Comparison of ENCODE assay signal across 8 cellular contexts in the genomic region with DNA sequence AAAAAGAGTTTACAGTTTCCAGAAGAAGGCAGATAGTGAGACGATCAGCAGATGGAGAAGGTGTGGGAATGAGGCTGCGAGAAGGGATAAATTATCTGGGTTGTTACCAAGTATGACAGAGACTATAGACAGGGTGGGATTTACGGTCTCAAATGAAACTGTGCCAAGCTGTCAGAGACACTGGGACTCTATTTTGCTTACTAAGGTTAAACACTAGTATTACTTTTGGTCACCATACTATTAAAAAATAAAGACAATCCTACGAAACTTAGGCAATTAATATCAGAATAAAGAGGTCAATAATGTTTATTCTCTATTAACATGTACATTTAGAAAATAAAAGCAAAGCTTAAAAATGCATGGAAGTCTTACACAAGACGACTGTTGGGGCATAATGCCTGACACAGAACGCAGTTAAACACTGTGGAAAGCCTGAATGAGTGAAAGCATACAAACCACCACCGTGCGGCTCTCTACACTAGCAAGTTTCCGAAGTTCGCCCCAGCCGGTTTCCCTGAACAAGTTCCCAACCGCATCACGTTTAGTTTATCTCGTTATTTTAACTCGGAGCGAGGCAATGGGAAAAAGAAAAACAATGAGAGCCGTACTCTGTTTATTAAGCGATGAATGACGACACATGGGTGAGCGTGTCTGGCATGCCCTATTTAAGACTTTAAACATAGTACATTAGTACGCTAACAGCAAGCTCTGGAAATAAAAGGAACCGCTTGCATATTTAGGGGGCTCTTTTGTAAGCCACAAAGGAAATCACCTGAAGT. TPM values are rescaled to one million over a fixed set of nuclear protein-coding genes. Genes with fewer than 3 reads are reported as not detected.
DNase-seq lines count a peak whose midpoint lies in the region; ATAC-seq, FAIRE-seq and TF ChIP-seq lines count a peak whose summit lies in the region.

No MANE protein-coding gene starts in this region.

- H3K18ac ChIP-seq in H9 (ENCODE audit: insufficient read length, low read depth, low read length): no peak overlapping the region

- TF ChIP-seq POLR2A in HepG2 (IDR thresholded peaks at IDR 0.05; ENCODE audit: insufficient read depth in 1 of 2, low read depth in 2 of 2, low read length in 2 of 2): no peak

- H3K79me2 ChIP-seq in H9 (ENCODE audit: insufficient read depth, low read length) (no peaks in the 10 kb centered on the region), HepG2 (ENCODE audit: insufficient read depth, low read length) (peaks cover 6% of the 10 kb centered on the region)

- H3K14ac ChIP-seq in H9 (ENCODE audit: insufficient read depth, low read length): no peak overlapping the region

- H3K27ac ChIP-seq in H9 (ENCODE audit: insufficient read length, low read depth, low read length) (no peak overlapping the region), HepG2 (ENCODE audit: extremely low read length, insufficient read depth, low read length) (peak overlapping the region; percentile 67)

- ATAC-seq in HepG2: peak; percentile 82

- no peak overlapping the region for H3T11ph ChIP-seq in H9 (ENCODE audit: low read length)

- H2BK15ac ChIP-seq in H9 (ENCODE audit: low read depth, low read length): no peak overlapping the region

- H3K36me3 ChIP-seq in MG63: no peaks in the 10 kb centered on the region
- peaks cover 0 to 8% of the 10 kb centered on the region in 2 experiments; a peak in 2 of 5 replicates for H3K36me3 ChIP-seq in HepG2 (replicated peaks in 1 of 2; ENCODE audit: control insufficient read depth in 1 of 2, insufficient read depth in 2 of 2, low read length in 2 of 2)

- TF ChIP-seq EP300 in HepG2 (IDR thresholded peaks at IDR 0.05; ENCODE audit: low read depth in 2 of 2, low read length in 2 of 2) (no peak), HepG2 (CRISPR knock-in tag; IDR thresholded peaks at IDR 0.05; ENCODE audit: borderline replicate concordance) (no peak)

- H3K23ac ChIP-seq in H9 (ENCODE audit: insufficient read length, low read depth, low read length): no peak overlapping the region

- H3K4me3 ChIP-seq in GM08714 (ENCODE audit: low read length): peak overlapping the region; percentile 83
- peak overlapping the region; percentile 61 for H3K4me3 ChIP-seq in MG63
- H3K4me3 ChIP-seq in WI38 (ENCODE audit: low read depth, low read length): peak overlapping the region; percentile 77
- H3K4me3 ChIP-seq in HepG2 (replicated peaks in 1 of 3; ENCODE audit: insufficient read depth in 1 of 3, low read depth in 2 of 3, low read length in 3 of 3): peak overlapping the region; percentile 48 to 77 (median 54)

- peak; percentile 63 for FAIRE-seq in HepG2 (lab: Jason Lieb, UNC)

- no peak overlapping the region for H3K56ac ChIP-seq in H9 (ENCODE audit: insufficient read length, low read depth, low read length)

- WGBS in H9 (ENCODE audit: extremely low coverage, insufficient read length, low lambda C conversion rate): no CpG with 5 or more reads among the region's 22 CpGs
- 13% methylated on average over 22 of the region's 22 CpGs for WGBS in HepG2 (ENCODE audit: low lambda C conversion rate)

- H3K4me2 ChIP-seq in H9 (ENCODE audit: insufficient read depth, insufficient read length, low read length): peak overlapping the region; percentile 76
- peak overlapping the region; percentile 82 for H3K4me2 ChIP-seq in HepG2 (ENCODE audit: low read depth, low read length)

- no peak overlapping the region for H2BK120ac ChIP-seq in H9 (ENCODE audit: low read depth, low read length, poor library complexity, severe bottlenecking)

- H3K27ac Mint-ChIP-seq in H9: no peak overlapping the region

- H3K4me1 ChIP-seq in H9 (ENCODE audit: insufficient read depth, low read length) (no peaks in the 10 kb centered on the region), HepG2 (ENCODE audit: insufficient read depth, low read length) (peaks cover 38% of the 10 kb centered on the region)

- intact Hi-C loops in HepG2 (cut with micrococcal nuclease; ENCODE audit: unreplicated experiment): loop anchor here (5.0 kb wide), 1 partner anchor 535 kb away; no protein-coding TSS in a partner anchor

- H3K9ac ChIP-seq in H9 (ENCODE audit: extremely low read depth, insufficient read length, low read length): peak overlapping the region; percentile 52
- H3K9ac ChIP-seq in HepG2 (ENCODE audit: insufficient read depth, low read depth, low read length): peak overlapping the region; percentile 65

- H4K5ac ChIP-seq in H9 (ENCODE audit: insufficient read length, low read depth, low read length): no peak overlapping the region

- no peak overlapping the region for H3K4ac ChIP-seq in H9 (ENCODE audit: low read depth, low read length)

- H2BK20ac ChIP-seq in H9 (ENCODE audit: low read depth, low read length, poor library complexity, severe bottlenecking): no peak overlapping the region

- no peak overlapping the region for H2AFZ ChIP-seq in H9 (ENCODE audit: low read length)
- H2AFZ ChIP-seq in HepG2 (ENCODE audit: low read length): peak overlapping the region; percentile 92

- H2BK5ac ChIP-seq in H9 (ENCODE audit: insufficient read length, low read length): no peak overlapping the region

- no TSS peak for BruUV-seq in HepG2 (replicated peaks; lab: Mats Ljungman, UMichigan)

- CTCF ChIA-PET in HepG2 (lab: Yijun Ruan, JAX; ENCODE audit: low intra/inter-chr PET ratio, low total read pairs): interaction anchor here (1.6 kb wide), 1 partner anchor 213 kb away, joined by 5 read pairs; the partner anchor contains the start of gene TCTN3

- DNase-seq in H9 (peak; percentile 39), MG63 (peak; percentile 53), dermis blood vessel endothelial cell (peak; percentile 75), HepG2 (ENCODE audit: low spot score) (peak; percentile 58)
- peak; percentile 23 for DNase-seq in stimulated activated CD4-positive, alpha-beta T cell treated with anti-CD3 and anti-CD28 coated beads, Interleukin-4, amount 100 ng/mL, for 1 hour
- DNase-seq in effector CD4-positive, alpha-beta T cell: no peak

- no peaks in the 10 kb centered on the region; the same call in 1 of the 2 replicates for H3K27me3 Mint-ChIP-seq in H9 (ENCODE audit: low read depth)

- no peaks in the 10 kb centered on the region for H3K9me3 ChIP-seq in H9 (ENCODE audit: control insufficient read depth, low read depth, low read length)
- no peaks in the 10 kb centered on the region for H3K9me3 ChIP-seq in MG63
- no peaks in the 10 kb centered on the region for H3K9me3 ChIP-seq in HepG2 (ENCODE audit: low read length)

- no peaks in the 10 kb centered on the region for H3K9me3 Mint-ChIP-seq in H9

- H3K79me1 ChIP-seq in H9 (ENCODE audit: insufficient read depth, low read depth, low read length, poor library complexity, severe bottlenecking): no peaks in the 10 kb centered on the region

- in situ Hi-C loops in HepG2 (cut with HindIII; ENCODE audit: extremely low pct_ligation_motif_present, low pct_unique_long_range_greater_than_20kb): no loop called here

- no peak overlapping the region for H2AK5ac ChIP-seq in H9 (ENCODE audit: insufficient read length, low read length)

- H4K91ac ChIP-seq in H9 (ENCODE audit: insufficient read length, low read depth, low read length): no peak overlapping the region

- no peak overlapping the region for H4K8ac ChIP-seq in H9 (replicated peaks; ENCODE audit: insufficient read length, low read depth, low read length)

- no peak overlapping the region for H2BK12ac ChIP-seq in H9 (ENCODE audit: insufficient read length, low read depth, low read length)

- H3K27me3 ChIP-seq in H9 (ENCODE audit: insufficient read depth, low read length) (no peaks in the 10 kb centered on the region), MG63 (no peaks in the 10 kb centered on the region), HepG2 (ENCODE audit: control insufficient read depth in 1 of 2, insufficient read depth in 2 of 2, low read length in 2 of 2) (no peaks in the 10 kb centered on the region)

- peaks cover 7 to 8% of the 10 kb centered on the region in 2 experiments for H3K4me1 Mint-ChIP-seq in H9

- H3K36me3 Mint-ChIP-seq in H9 (ENCODE audit: insufficient read depth in 1 of 3, low read depth in 3 of 3): peaks cover 6 to 10% (median 7%) of the 10 kb centered on the region in 3 experiments; a peak in 6 of 7 replicates

- H4K20me1 ChIP-seq in H9 (ENCODE audit: control insufficient read depth, insufficient read depth, insufficient read length): no peaks in the 10 kb centered on the region
- H4K20me1 ChIP-seq in HepG2 (ENCODE audit: insufficient read depth, low read length): no peaks in the 10 kb centered on the region

- POLR2A ChIA-PET in HepG2 (lab: Yijun Ruan, JAX): interaction anchor here (1.7 to 2.0 kb wide), 2 partner anchors 41 to 223 kb away, joined by 8 to 11 read pairs; partner anchors contain the start of gene ZNF518A

- TF ChIP-seq RAD21 in HepG2 (CRISPR knock-in tag; IDR thresholded peaks at IDR 0.05): no peak

- TF ChIP-seq CTCF in H9 (conservative IDR thresholded peaks at IDR 0.05): peak; percentile 13; the same call in 1 of the 3 replicates
- TF ChIP-seq CTCF in WI38 (IDR thresholded peaks at IDR 0.05; ENCODE audit: low read depth, low read length): no peak
- TF ChIP-seq CTCF in HepG2 (CRISPR knock-in tag; IDR thresholded peaks at IDR 0.05): peak; percentile 46

- H3K4me3 Mint-ChIP-seq in H9: peak overlapping the region; percentile 89 to 95

- H3K23me2 ChIP-seq in H9 (ENCODE audit: insufficient read length, low read depth, low read length, poor library complexity, severe bottlenecking): peaks cover 7% of the 10 kb centered on the region

RNA-seq across cellular contexts. Expression of gene CC2D2B, which starts 0.9 kb away (rescaled TPM):
- total RNA-seq in H9 (2021) (0.59 and 0.72 TPM in 2 replicates), dermis blood vessel endothelial cell (0.88 and 1.2 TPM in 2 replicates), HepG2 (2016; rRNA removed; fragmentation: Illumina TruSeq; extraction: Trizol) (0.20 and 0.22 TPM in 2 replicates)
- 0.46 TPM in 1 of 2 replicates, not detected in the other for total RNA-seq in MG63 (2014; rRNA removed; shearing (Covaris generic); ENCODE audit: low replicate concordance)
- not detected in 2 replicates for total RNA-seq in HepG2 (2016; cell fraction: cytosol; rRNA removed; fragmentation: Illumina TruSeq; extraction: Trizol; ENCODE audit: low read depth)
- total RNA-seq in HepG2 (2016; cell fraction: insoluble cytoplasmic fraction; rRNA removed; fragmentation: Illumina TruSeq; extraction: Trizol): 0.26 and 0.36 TPM in 2 replicates
- total RNA-seq in HepG2 (2016; cell fraction: membrane; rRNA removed; fragmentation: Illumina TruSeq; extraction: Trizol): 0.17 and 0.43 TPM in 2 replicates
- total RNA-seq in HepG2 (2016; cell fraction: nucleus; rRNA removed; fragmentation: Illumina TruSeq; extraction: Trizol): 0.53 and 0.94 TPM in 2 replicates
- not detected in 2 replicates for polyA plus RNA-seq in HepG2 (2011; rRNA removed)
- polyA plus RNA-seq in HepG2 (2011; cell fraction: cytosol; rRNA removed): not detected in 2 replicates
- polyA plus RNA-seq in HepG2 (2011; cell fraction: nucleus; rRNA removed): not detected in 2 replicates
- 0.11 and 0.12 TPM in 2 replicates for polyA plus RNA-seq in HepG2 (2012)
- polyA plus RNA-seq in HepG2 (2016; cell fraction: cytosol; fragmentation: Illumina TruSeq; extraction: Trizol; ENCODE audit: low read depth): 0.18 and 0.54 TPM in 2 replicates
- polyA plus RNA-seq in HepG2 (2016; cell fraction: insoluble cytoplasmic fraction; fragmentation: Illumina TruSeq; extraction: Trizol; ENCODE audit: low read depth): 0.44 TPM in 1 of 2 replicates, not detected in the other
- 0.65 TPM in 1 of 2 replicates, not detected in the other for polyA plus RNA-seq in HepG2 (2016; cell fraction: membrane; fragmentation: Illumina TruSeq; extraction: Trizol; ENCODE audit: low read depth)
- 0.47 TPM in 1 of 2 replicates, not detected in the other for polyA plus RNA-seq in HepG2 (2016; cell fraction: nucleus; fragmentation: Illumina TruSeq; extraction: Trizol; ENCODE audit: insufficient read depth, low read depth)
- not detected in 2 replicates for polyA minus RNA-seq in HepG2 (2011; rRNA and poly(A)+ RNA removed; ENCODE audit: low replicate concordance)
- not detected in 2 replicates for polyA minus RNA-seq in HepG2 (2011; cell fraction: cytosol; rRNA and poly(A)+ RNA removed)
- polyA minus RNA-seq in HepG2 (2011; cell fraction: nucleus; rRNA and poly(A)+ RNA removed): not detected in 2 replicates
